ENCODE assay signal across 8 cellular contexts in the genomic region with DNA sequence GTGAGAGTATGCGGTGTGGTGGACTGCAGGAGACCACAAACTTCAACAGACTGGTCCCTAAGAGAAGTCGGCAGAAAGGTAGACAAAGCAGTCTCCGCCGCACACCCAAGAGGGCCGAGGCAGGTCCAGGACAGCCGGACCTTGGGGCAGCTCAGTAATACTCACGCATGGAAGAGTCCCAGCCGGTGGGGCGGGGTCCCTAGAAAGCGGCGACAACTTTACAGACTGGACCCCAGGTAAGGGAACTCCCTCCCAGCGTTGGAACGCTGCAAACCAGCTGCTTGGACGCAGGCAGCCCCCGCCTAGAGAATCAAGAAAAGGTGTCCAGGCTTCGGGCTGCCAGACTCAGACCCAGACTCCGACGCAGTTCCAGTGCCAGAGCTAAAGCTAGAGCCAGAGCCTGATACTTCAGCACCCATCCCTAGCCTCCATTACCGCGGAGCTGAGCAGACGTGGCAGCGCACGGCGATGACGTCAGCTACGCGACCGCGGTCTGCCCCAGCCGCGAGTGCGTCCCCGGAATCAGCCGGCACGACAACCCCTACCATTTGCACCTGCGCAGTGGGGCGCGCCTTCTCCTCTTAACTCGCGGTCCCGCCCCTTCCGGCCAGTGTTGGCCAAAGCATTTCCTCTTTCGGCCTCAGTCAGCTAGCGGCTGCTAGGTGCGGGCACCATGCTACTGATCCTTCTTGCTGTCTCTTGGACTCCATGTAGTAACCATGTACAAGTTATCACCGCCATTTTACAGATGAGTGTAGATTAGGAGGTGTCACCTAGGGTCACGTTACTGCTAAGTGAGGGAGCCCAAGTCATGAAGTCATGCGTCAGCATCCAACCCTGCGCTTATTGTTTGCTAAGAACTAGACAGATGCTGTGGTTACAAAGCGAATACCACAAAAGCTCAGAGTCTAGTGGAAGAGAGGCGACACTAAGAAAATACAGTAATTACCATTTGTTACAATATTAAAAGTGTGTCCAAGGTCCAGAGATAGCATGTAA.
DNase-seq lines count a peak whose midpoint lies in the region; ATAC-seq lines count a peak whose summit lies in the region.

Gene TMEM39A (minus strand): TSS at position 445 of the 999 bp plus-strand sequence. CDS start 1,541 bp downstream, outside the sequence.

- ATAC-seq in GM19372 (IDR thresholded peaks at IDR 0.05; ENCODE audit: low read depth, unreplicated experiment) (peak; percentile 90), HG03558 (IDR thresholded peaks at IDR 0.05; ENCODE audit: extremely low read depth, unreplicated experiment) (peak; percentile 87)

- peak; percentile 88 to 100 (median 97) for DNase-seq in C1 segment of cervical spinal cord (lab: John Stamatoyannopoulos, UW)
- peak; percentile 89 for DNase-seq in NCI-H748 treated with DMSO at 0.1 percent for 48 hours (lab: John Stamatoyannopoulos, UW)
- DNase-seq in activated CD4-positive, alpha-beta T cell treated with anti-CD3 and anti-CD28 coated beads, Interleukin-2, amount 50 U/mL, for 24 hours (ENCODE audit: low read depth in 1 of 2, low spot score in 1 of 2) = peak; percentile 98
- DNase-seq in dedifferentiated amniotic fluid mesenchymal stem cell (ENCODE audit: extremely low spot score) = peak; percentile 99
- peak; percentile 100 for DNase-seq in left kidney (ENCODE audit: low read depth, low spot score)
- peak; percentile 99 for DNase-seq in stimulated activated CD4-positive, alpha-beta T cell treated with anti-CD3 and anti-CD28 coated beads, Interleukin-2, amount 100 ng/mL, for 24 hours

Comparison
In these comparisons a context has a peak if more than half of its experiments do, and no peak if none do; other contexts are left out.
1. Peak in every context shown above with its lines: DNase-seq and ATAC-seq.